1 cellular context compared by ENCODE assay signal in genomic region chr1:65330822-65331221, GRCh38.
A peak's percentile ranks its signal among the peaks of the same experiment; 100 is the strongest.
TF ChIP-seq lines count a peak whose summit lies in the region.

No MANE protein-coding gene starts in this region.

TF ChIP-seq in K562, 482 proteins besides CTCF, POLR2A, EP300 and RAD21:
- no peak for TF ChIP-seq HNRNPUL1 (IDR thresholded peaks at IDR 0.05; ENCODE audit: low read length)
- no peak for TF ChIP-seq ZFPM2 (CRISPR knock-in tag; IDR thresholded peaks at IDR 0.05)
- TF ChIP-seq OTX1 (CRISPR knock-in tag; IDR thresholded peaks at IDR 0.05): no peak
- no peak for TF ChIP-seq ZNF830 (CRISPR knock-in tag; IDR thresholded peaks at IDR 0.05)
- TF ChIP-seq CXXC5 (CRISPR knock-in tag; IDR thresholded peaks at IDR 0.05): no peak
- no peak for TF ChIP-seq ZNF23 (CRISPR knock-in tag; IDR thresholded peaks at IDR 0.05)
- TF ChIP-seq SMAD4 (CRISPR knock-in tag; conservative IDR thresholded peaks at IDR 0.05): no peak
- TF ChIP-seq THRA (IDR thresholded peaks at IDR 0.05): no peak
- no peak for TF ChIP-seq NCOA1 (IDR thresholded peaks at IDR 0.05; ENCODE audit: low read depth)
- no peak for TF ChIP-seq SIX5 (IDR thresholded peaks at IDR 0.05; ENCODE audit: borderline replicate concordance in 1 of 2, insufficient read depth in 1 of 2, low read depth in 1 of 2, low read length in 2 of 2)
- TF ChIP-seq BRF1 (IDR thresholded peaks at IDR 0.05; ENCODE audit: borderline replicate concordance, extremely low read depth, insufficient read length): no peak
- peak; percentile 91 for TF ChIP-seq NFYB (IDR thresholded peaks at IDR 0.05; ENCODE audit: extremely low read depth, insufficient read length)
- no peak for TF ChIP-seq ELK1 (CRISPR knock-in tag; IDR thresholded peaks at IDR 0.05)
- no peak for TF ChIP-seq NR4A1 (CRISPR knock-in tag; IDR thresholded peaks at IDR 0.05)
- TF ChIP-seq NR4A1 (tag; IDR thresholded peaks at IDR 0.05): no peak
- peak; percentile 16; the same call in 1 of the 2 replicates for TF ChIP-seq RAD51 (IDR thresholded peaks at IDR 0.05; ENCODE audit: borderline replicate concordance, low read depth)
- TF ChIP-seq ZNF24 (IDR thresholded peaks at IDR 0.05): no peak
- TF ChIP-seq KAT8 (IDR thresholded peaks at IDR 0.05; ENCODE audit: low read depth): no peak
- no peak for TF ChIP-seq CHAMP1 (IDR thresholded peaks at IDR 0.05)
- no peak for TF ChIP-seq ZNF717 (CRISPR knock-in tag; IDR thresholded peaks at IDR 0.05)
- TF ChIP-seq ZBTB49 (CRISPR knock-in tag; IDR thresholded peaks at IDR 0.05; ENCODE audit: borderline replicate concordance): no peak
- no peak for TF ChIP-seq ZHX1 (conservative IDR thresholded peaks at IDR 0.05; ENCODE audit: low read length)
- TF ChIP-seq ZNF79 (CRISPR knock-in tag; IDR thresholded peaks at IDR 0.05; ENCODE audit: low read depth): no peak
- no peak for TF ChIP-seq THAP12 (CRISPR knock-in tag; IDR thresholded peaks at IDR 0.05)
- no peak for TF ChIP-seq TBL1XR1 (IDR thresholded peaks at IDR 0.05; ENCODE audit: low read length in 2 of 2)
- TF ChIP-seq ZNF12 (CRISPR knock-in tag; IDR thresholded peaks at IDR 0.05): no peak
- TF ChIP-seq ESRRA (IDR thresholded peaks at IDR 0.05; ENCODE audit: borderline replicate concordance, low read depth): no peak
- no peak for TF ChIP-seq MYC (IDR thresholded peaks at IDR 0.05; ENCODE audit: low read depth, low read length)
- TF ChIP-seq MYC (CRISPR knock-in tag; IDR thresholded peaks at IDR 0.05; ENCODE audit: borderline replicate concordance, low read depth): no peak
- TF ChIP-seq HCFC1 (IDR thresholded peaks at IDR 0.05; ENCODE audit: low read depth, low read length): 0 out of 2 replicates have a peak, but pooled peaks have one; percentile 32
- peak; percentile 21; the same call in 1 of the 2 replicates for TF ChIP-seq USF2 (CRISPR knock-in tag; IDR thresholded peaks at IDR 0.05)
- TF ChIP-seq CBFA2T3 (IDR thresholded peaks at IDR 0.05): no peak
- TF ChIP-seq PURB (CRISPR knock-in tag; IDR thresholded peaks at IDR 0.05; ENCODE audit: low read depth): no peak
- TF ChIP-seq ELF4 (CRISPR knock-in tag; IDR thresholded peaks at IDR 0.05): no peak
- TF ChIP-seq ZNF146 (CRISPR knock-in tag; IDR thresholded peaks at IDR 0.05; ENCODE audit: unreplicated experiment): no peak
